In the genomic region with DNA sequence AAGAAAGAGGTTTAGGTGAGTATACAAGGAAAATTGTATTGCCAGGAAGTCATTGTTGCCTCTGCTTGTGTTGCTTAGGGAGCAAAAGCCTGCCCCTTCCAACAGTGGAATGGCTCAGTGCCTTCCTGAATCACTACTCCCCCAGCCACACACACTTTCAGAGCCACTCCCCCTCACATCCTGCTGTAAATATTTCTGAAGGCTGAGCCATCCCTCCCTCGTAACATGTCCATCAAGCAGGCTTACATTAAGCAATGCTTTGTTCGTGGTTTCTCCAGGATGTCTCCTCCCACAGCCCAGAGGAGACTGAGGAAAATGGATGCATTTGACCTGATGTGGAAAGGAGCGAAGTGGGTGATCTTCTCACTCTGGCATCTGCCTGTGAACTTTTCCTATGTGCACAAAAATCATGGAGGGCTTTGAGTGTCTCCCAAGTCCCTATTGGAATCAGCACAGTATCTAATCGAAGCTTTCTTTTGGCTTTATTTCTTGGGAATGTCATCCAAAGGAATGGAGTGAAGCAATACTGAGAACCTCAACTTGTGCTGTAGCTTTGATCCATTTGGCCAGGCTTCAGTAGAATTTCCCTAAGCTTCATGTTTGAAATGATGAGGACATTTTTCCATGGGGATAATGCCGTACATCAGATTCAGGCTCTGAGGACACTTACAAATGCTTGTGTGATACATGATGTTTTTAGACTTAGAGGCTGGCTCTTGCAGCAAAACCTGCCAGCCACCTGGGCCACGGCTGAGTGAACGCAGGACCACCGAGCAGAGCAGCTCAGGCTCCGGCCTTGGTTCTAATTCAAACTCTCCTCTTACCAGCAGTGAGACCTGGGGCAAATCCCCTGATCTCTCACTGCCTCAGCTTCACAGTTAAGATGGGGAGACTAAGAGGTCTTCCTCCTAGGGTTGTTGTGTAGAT, we compare ENCODE assay signal across 9 cellular contexts.
DNase-seq lines count a peak whose midpoint lies in the region; ATAC-seq and TF ChIP-seq lines count a peak whose summit lies in the region.
"Had no signal": no experiment of that assay in that cellular context is flagged by ENCODE, and none has a peak within 500 bp of the region (broad histone marks: within the 10 kb centered on the region; RNA-seq: fewer than 3 reads in every experiment).

No MANE protein-coding gene starts in this region.

- H3K27ac Mint-ChIP-seq in GM23338 = no peak overlapping the region
- H3K27ac Mint-ChIP-seq in stimulated activated naive CD8-positive, alpha-beta T cell treated with anti-CD3 and anti-CD28 coated beads, Interleukin-15, amount 100 ng/mL, for 72 hours = no peak overlapping the region
- H3K27ac Mint-ChIP-seq: stimulated activated naive CD8-positive, alpha-beta T cell treated with anti-CD3 and anti-CD28 coated beads, Interleukin-15, Interleukin-2, amounts not matched to agents 100 ng/mL and 50 ng/mL, for 24 hours had no signal

- H3K9me2 ChIP-seq in GM23338 (ENCODE audit: insufficient read depth) = 0 out of 2 replicates have a peak, but pooled peaks cover 6% of the 10 kb centered on the region

- H4K20me1 ChIP-seq in GM23338 (replicated peaks; ENCODE audit: insufficient read depth) = no peaks in the 10 kb centered on the region

- H3K27ac ChIP-seq in GM23338 (ENCODE audit: low read depth) = no peak overlapping the region
- peak overlapping the region; percentile 81 for H3K27ac ChIP-seq in RWPE2 (ENCODE audit: poor library complexity, severe bottlenecking)
- no peak overlapping the region for H3K27ac ChIP-seq in substantia nigra (ENCODE audit: low read depth, low read length, poor library complexity, severe bottlenecking)

- no peak for TF ChIP-seq CTCF in GM23338 (conservative IDR thresholded peaks at IDR 0.05; ENCODE audit: low read depth in 2 of 2)
- no peak for TF ChIP-seq CTCF in RWPE2 (IDR thresholded peaks at IDR 0.05; ENCODE audit: poor library complexity, severe bottlenecking)
- TF ChIP-seq CTCF in fibroblast of villous mesenchyme (IDR thresholded peaks at IDR 0.05; ENCODE audit: insufficient read depth, low read depth, low read length) = no peak

- H3K36me3 ChIP-seq in GM23338 (ENCODE audit: insufficient read depth) = no peaks in the 10 kb centered on the region
- no peaks in the 10 kb centered on the region for H3K36me3 ChIP-seq in RWPE2 (ENCODE audit: low read depth)

- H3K9me3 ChIP-seq in RWPE2 (ENCODE audit: severe bottlenecking) = no peaks in the 10 kb centered on the region

- H3K4me1 ChIP-seq in GM23338 (ENCODE audit: insufficient read depth) (0 out of 2 replicates have a peak, but pooled peaks cover 4% of the 10 kb centered on the region), RWPE2 (ENCODE audit: insufficient read depth, poor library complexity, severe bottlenecking) (peaks cover 21% of the 10 kb centered on the region)

- H3K27me3 Mint-ChIP-seq in GM23338 (ENCODE audit: insufficient read depth, low read depth, poor library complexity) = no peaks in the 10 kb centered on the region
- peaks cover 20% of the 10 kb centered on the region for H3K27me3 Mint-ChIP-seq in stimulated activated naive CD8-positive, alpha-beta T cell treated with anti-CD3 and anti-CD28 coated beads, Interleukin-15, amount 100 ng/mL, for 72 hours

- H3K4me1 Mint-ChIP-seq in GM23338 = peaks cover 8% of the 10 kb centered on the region; the same call in 2 of the 3 replicates
- H3K4me1 Mint-ChIP-seq in stimulated activated naive CD8-positive, alpha-beta T cell treated with anti-CD3 and anti-CD28 coated beads, Interleukin-15, amount 100 ng/mL, for 72 hours = no peaks in the 10 kb centered on the region

- no peaks in the 10 kb centered on the region for H3F3A ChIP-seq in GM23338 (replicated peaks; ENCODE audit: low read depth)

- H2AFZ ChIP-seq in GM23338 = peak overlapping the region; percentile 47; the same call in 1 of the 2 replicates

- DNase-seq in GM23338 (ENCODE audit: low spot score) = peak; percentile 29
- peak; percentile 85 for DNase-seq in RWPE2 (ENCODE audit: low spot score)
- DNase-seq in fibroblast of villous mesenchyme (ENCODE audit: low read depth) = peak; percentile 95
- peak; percentile 96 for DNase-seq in skeletal muscle cell (ENCODE audit: low read depth)
- no peak for DNase-seq in stimulated activated naive CD8-positive, alpha-beta T cell treated with anti-CD3 and anti-CD28 coated beads, Interleukin-15, amount 100 ng/mL, for 72 hours
- no peak for DNase-seq in substantia nigra (lab: John Stamatoyannopoulos, UW)

- H3K36me3 Mint-ChIP-seq in GM23338 (ENCODE audit: low read depth) = no peaks in the 10 kb centered on the region

- H3K4me3 ChIP-seq in GM23338 = no peak overlapping the region
- H3K4me3 ChIP-seq in RWPE2 (ENCODE audit: severe bottlenecking) = no peak overlapping the region
- H3K4me3 ChIP-seq in fibroblast of villous mesenchyme (ENCODE audit: low read depth, low read length) = no peak overlapping the region
- H3K4me3 ChIP-seq in skeletal muscle cell (ENCODE audit: low read depth, low read length) = no peak overlapping the region

- H3K4me3 Mint-ChIP-seq in GM23338 = no peak overlapping the region
- H3K4me3 Mint-ChIP-seq in stimulated activated naive CD8-positive, alpha-beta T cell treated with anti-CD3 and anti-CD28 coated beads, Interleukin-15, amount 100 ng/mL, for 72 hours = no peak overlapping the region
- H3K4me3 Mint-ChIP-seq: stimulated activated naive CD8-positive, alpha-beta T cell treated with anti-CD3 and anti-CD28 coated beads, Interleukin-15, Interleukin-2, amounts not matched to agents 100 ng/mL and 50 ng/mL, for 24 hours had no signal

- peak; percentile 38; the same call in 2 of the 3 replicates for ATAC-seq in GM23338
- peak; percentile 99 for ATAC-seq in RWPE2 (ENCODE audit: low read depth)
- no peak for ATAC-seq in HG02981 (IDR thresholded peaks at IDR 0.05; ENCODE audit: unreplicated experiment)
- no peak for ATAC-seq in stimulated activated naive CD8-positive, alpha-beta T cell treated with anti-CD3 and anti-CD28 coated beads, Interleukin-15, amount 100 ng/mL, for 72 hours
- ATAC-seq in GM19452 (IDR thresholded peaks at IDR 0.05; ENCODE audit: unreplicated experiment) = no peak

- H3K9me3 Mint-ChIP-seq in GM23338 = no peaks in the 10 kb centered on the region
- no peaks in the 10 kb centered on the region for H3K9me3 Mint-ChIP-seq in stimulated activated naive CD8-positive, alpha-beta T cell treated with anti-CD3 and anti-CD28 coated beads, Interleukin-15, amount 100 ng/mL, for 72 hours
- H3K9me3 Mint-ChIP-seq: stimulated activated naive CD8-positive, alpha-beta T cell treated with anti-CD3 and anti-CD28 coated beads, Interleukin-15, Interleukin-2, amounts not matched to agents 100 ng/mL and 50 ng/mL, for 24 hours had no signal

- H3K79me2 ChIP-seq in GM23338 (replicated peaks; ENCODE audit: insufficient read depth) = no peaks in the 10 kb centered on the region

- H3K27me3 ChIP-seq in GM23338 (ENCODE audit: insufficient read depth) (no peaks in the 10 kb centered on the region), RWPE2 (ENCODE audit: insufficient read depth, poor library complexity, severe bottlenecking) (no peaks in the 10 kb centered on the region)

- H3K4me2 ChIP-seq in GM23338 = no peak overlapping the region

TF ChIP-seq in GM23338, 12 proteins besides CTCF, POLR2A, EP300 and RAD21 (continues in another document):
- TF ChIP-seq ZNF331 (CRISPR knock-in tag; IDR thresholded peaks at IDR 0.05; ENCODE audit: low read depth) (no peak), EZH2 (IDR thresholded peaks at IDR 0.05; ENCODE audit: low read depth, unreplicated experiment) (no peak), STAT1 (IDR thresholded peaks at IDR 0.05; ENCODE audit: unreplicated experiment) (no peak), NANOG (IDR thresholded peaks at IDR 0.05; ENCODE audit: borderline replicate concordance) (no peak), ZNF114 (CRISPR knock-in tag; IDR thresholded peaks at IDR 0.05) (no peak), EZH2phosphoT487 (IDR thresholded peaks at IDR 0.05; ENCODE audit: unreplicated experiment) (no peak), POLR2AphosphoS5 (IDR thresholded peaks at IDR 0.05; ENCODE audit: low read depth) (no peak)
- TF ChIP-seq, protein P1, sequence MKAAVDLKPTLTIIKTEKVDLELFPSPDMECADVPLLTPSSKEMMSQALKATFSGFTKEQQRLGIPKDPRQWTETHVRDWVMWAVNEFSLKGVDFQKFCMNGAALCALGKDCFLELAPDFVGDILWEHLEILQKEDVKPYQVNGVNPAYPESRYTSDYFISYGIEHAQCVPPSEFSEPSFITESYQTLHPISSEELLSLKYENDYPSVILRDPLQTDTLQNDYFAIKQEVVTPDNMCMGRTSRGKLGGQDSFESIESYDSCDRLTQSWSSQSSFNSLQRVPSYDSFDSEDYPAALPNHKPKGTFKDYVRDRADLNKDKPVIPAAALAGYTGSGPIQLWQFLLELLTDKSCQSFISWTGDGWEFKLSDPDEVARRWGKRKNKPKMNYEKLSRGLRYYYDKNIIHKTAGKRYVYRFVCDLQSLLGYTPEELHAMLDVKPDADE (IDR thresholded peaks at IDR 0.05) = no peak
- TF ChIP-seq, protein P2, sequence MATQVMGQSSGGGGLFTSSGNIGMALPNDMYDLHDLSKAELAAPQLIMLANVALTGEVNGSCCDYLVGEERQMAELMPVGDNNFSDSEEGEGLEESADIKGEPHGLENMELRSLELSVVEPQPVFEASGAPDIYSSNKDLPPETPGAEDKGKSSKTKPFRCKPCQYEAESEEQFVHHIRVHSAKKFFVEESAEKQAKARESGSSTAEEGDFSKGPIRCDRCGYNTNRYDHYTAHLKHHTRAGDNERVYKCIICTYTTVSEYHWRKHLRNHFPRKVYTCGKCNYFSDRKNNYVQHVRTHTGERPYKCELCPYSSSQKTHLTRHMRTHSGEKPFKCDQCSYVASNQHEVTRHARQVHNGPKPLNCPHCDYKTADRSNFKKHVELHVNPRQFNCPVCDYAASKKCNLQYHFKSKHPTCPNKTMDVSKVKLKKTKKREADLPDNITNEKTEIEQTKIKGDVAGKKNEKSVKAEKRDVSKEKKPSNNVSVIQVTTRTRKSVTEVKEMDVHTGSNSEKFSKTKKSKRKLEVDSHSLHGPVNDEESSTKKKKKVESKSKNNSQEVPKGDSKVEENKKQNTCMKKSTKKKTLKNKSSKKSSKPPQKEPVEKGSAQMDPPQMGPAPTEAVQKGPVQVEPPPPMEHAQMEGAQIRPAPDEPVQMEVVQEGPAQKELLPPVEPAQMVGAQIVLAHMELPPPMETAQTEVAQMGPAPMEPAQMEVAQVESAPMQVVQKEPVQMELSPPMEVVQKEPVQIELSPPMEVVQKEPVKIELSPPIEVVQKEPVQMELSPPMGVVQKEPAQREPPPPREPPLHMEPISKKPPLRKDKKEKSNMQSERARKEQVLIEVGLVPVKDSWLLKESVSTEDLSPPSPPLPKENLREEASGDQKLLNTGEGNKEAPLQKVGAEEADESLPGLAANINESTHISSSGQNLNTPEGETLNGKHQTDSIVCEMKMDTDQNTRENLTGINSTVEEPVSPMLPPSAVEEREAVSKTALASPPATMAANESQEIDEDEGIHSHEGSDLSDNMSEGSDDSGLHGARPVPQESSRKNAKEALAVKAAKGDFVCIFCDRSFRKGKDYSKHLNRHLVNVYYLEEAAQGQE (IDR thresholded peaks at IDR 0.05; ENCODE audit: unreplicated experiment) = no peak

Comparison
In these comparisons a context has a peak if more than half of its experiments do, and no peak if none do; other contexts are left out.
1. ATAC-seq: peak in GM23338 (single experiment) and RWPE2 (single experiment); none in HG02981 (single experiment), stimulated activated naive CD8-positive, alpha-beta T cell treated with anti-CD3 and anti-CD28 coated beads, Interleukin-15, amount 100 ng/mL, for 72 hours (single experiment) and GM19452 (single experiment).
2. DNase-seq: peak in GM23338 (single experiment), RWPE2 (single experiment), fibroblast of villous mesenchyme (single experiment) and skeletal muscle cell (single experiment); none in stimulated activated naive CD8-positive, alpha-beta T cell treated with anti-CD3 and anti-CD28 coated beads, Interleukin-15, amount 100 ng/mL, for 72 hours (0 of 2) and substantia nigra (0 of 49).